ENCODE assay signal across 20 cellular contexts in the genomic region with DNA sequence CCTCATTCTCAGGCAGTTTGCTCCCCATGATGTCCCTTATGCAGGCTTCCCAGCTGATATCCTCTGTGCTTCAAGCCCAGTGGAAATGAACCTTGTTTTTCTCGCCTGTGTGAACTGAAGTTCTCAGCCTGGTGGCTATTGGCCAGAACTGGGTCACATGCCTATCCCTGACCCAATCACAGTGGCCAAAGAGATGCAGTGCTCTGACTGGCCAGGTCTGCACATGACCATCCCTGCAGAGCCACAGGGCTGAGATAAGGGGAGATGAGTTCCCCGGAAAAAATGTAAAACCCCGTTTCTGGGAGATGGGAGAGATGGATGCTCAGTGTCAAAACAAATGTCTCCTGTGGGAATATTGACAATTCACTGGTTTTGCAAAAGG. TPM values are rescaled to one million over a fixed set of nuclear protein-coding genes. Genes with fewer than 3 reads are reported as not detected.
DNase-seq lines count a peak whose midpoint lies in the region; ATAC-seq, FAIRE-seq and TF ChIP-seq lines count a peak whose summit lies in the region.
"Had no signal": no experiment of that assay in that cellular context is flagged by ENCODE, and none has a peak within 500 bp of the region (broad histone marks: within the 10 kb centered on the region; RNA-seq: fewer than 3 reads in every experiment).

No MANE protein-coding gene starts in this region.

- H3K27ac ChIP-seq in A549 = no peak overlapping the region
- H3K27ac ChIP-seq: HL-60, WERI-Rb-1 had no signal

- no peak for TF ChIP-seq POLR2A in A549 (IDR thresholded peaks at IDR 0.05; ENCODE audit: low read length)

- no peak for FAIRE-seq in A549 (lab: Jason Lieb, UNC)
- FAIRE-seq: GM12878 had no signal

- no peak overlapping the region for H3K27ac Mint-ChIP-seq in activated CD4-positive, alpha-beta T cell treated with anti-CD3 and anti-CD28 coated beads for 36 hours

- TF ChIP-seq EP300 in A549 (IDR thresholded peaks at IDR 0.05) = no peak

- H3K4me3 Mint-ChIP-seq in activated CD4-positive, alpha-beta T cell treated with anti-CD3 and anti-CD28 coated beads for 36 hours = no peak overlapping the region

- no peak for TF ChIP-seq RAD21 in A549 (conservative IDR thresholded peaks at IDR 0.05 in 1 of 2, IDR thresholded peaks at IDR 0.05 in 1 of 2)

- 35% methylated on average over 3 of the region's 3 CpGs for WGBS in A549 (ENCODE audit: missing lambda C conversion rate)

- intact Hi-C loops in left cardiac atrium (cut with DNase I) = no loop called here
- intact Hi-C loops in activated CD4-positive, alpha-beta T cell treated with anti-CD3 and anti-CD28 coated beads for 36 hours (cut with DNase I, micrococcal nuclease) = no loop called here

- in situ Hi-C loops in SK-MEL-5 (cut with HindIII; ENCODE audit: low pct_unique_long_range_greater_than_20kb, low sequenced_read_pairs) = no loop called here

- POLR2A ChIA-PET in A549 (lab: Yijun Ruan, JAX) = no interaction called here
- POLR2A ChIA-PET in activated CD4-positive, alpha-beta T cell treated with anti-CD3 and anti-CD28 coated beads for 36 hours (lab: Charles Lee) = no interaction called here

- no peaks in the 10 kb centered on the region for H3K27me3 Mint-ChIP-seq in activated CD4-positive, alpha-beta T cell treated with anti-CD3 and anti-CD28 coated beads for 36 hours

- no peaks in the 10 kb centered on the region; the same call in 2 of the 3 replicates for H3K9me3 ChIP-seq in A549
- H3K9me3 ChIP-seq: ascending aorta had no signal

- ATAC-seq in A549 (0 out of 6 replicates have a peak, but pooled peaks of 1 of the 2 experiments have one; percentile 40), left cardiac atrium (peak; percentile 48 to 58), GM21515 (IDR thresholded peaks at IDR 0.05; ENCODE audit: unreplicated experiment) (no peak), HG02678 (IDR thresholded peaks at IDR 0.05; ENCODE audit: unreplicated experiment) (no peak)
- no peak for ATAC-seq in activated CD4-positive, alpha-beta T cell treated with anti-CD3 and anti-CD28 coated beads for 36 hours
- ATAC-seq: GM12878 had no signal

- peak in 1 of 2 experiments; percentile 14 for DNase-seq in A549 (ENCODE audit: low read depth in 1 of 2, low spot score in 1 of 2)
- peak; percentile 13 for DNase-seq in SK-MEL-5 (ENCODE audit: low read depth, low spot score)
- DNase-seq in left cardiac atrium = peak; percentile 40
- DNase-seq in putamen (ENCODE audit: low spot score) = peak; percentile 4
- DNase-seq in activated CD4-positive, alpha-beta T cell treated with anti-CD3 and anti-CD28 coated beads for 36 hours = no peak
- DNase-seq in NCI-H2029 (lab: John Stamatoyannopoulos, UW) = no peak
- DNase-seq: activated CD8-positive, alpha-beta memory T cell treated with anti-CD3 and anti-CD28 coated beads for 24 hours; activated effector memory CD4-positive, alpha-beta T cell treated with Interleukin-2 at 50 U/mL for 16 hours; Kasumi-1; mesenchymal stem cell; NCI-H1694; SW 1271; WERI-Rb-1 had no signal

- H3K4me1 Mint-ChIP-seq in activated CD4-positive, alpha-beta T cell treated with anti-CD3 and anti-CD28 coated beads for 36 hours = no peaks in the 10 kb centered on the region

- no peaks in the 10 kb centered on the region for H3K9me3 Mint-ChIP-seq in activated CD4-positive, alpha-beta T cell treated with anti-CD3 and anti-CD28 coated beads for 36 hours (ENCODE audit: low read depth)

- no peak for TF ChIP-seq CTCF in A549 (IDR thresholded peaks at IDR 0.05)

- CTCF ChIA-PET in A549 (lab: Yijun Ruan, JAX) = no interaction called here
- CTCF ChIA-PET in activated CD4-positive, alpha-beta T cell treated with anti-CD3 and anti-CD28 coated beads for 36 hours (lab: Charles Lee) = no interaction called here

- H3K4me3 ChIP-seq in A549 = no peak overlapping the region
- H3K4me3 ChIP-seq: GM12878 had no signal

- H3K4me2 ChIP-seq in A549 = no peak overlapping the region

- no peaks in the 10 kb centered on the region for H3K4me1 ChIP-seq in A549
- H3K4me1 ChIP-seq: ascending aorta had no signal

- H3K36me3 Mint-ChIP-seq in activated CD4-positive, alpha-beta T cell treated with anti-CD3 and anti-CD28 coated beads for 36 hours (ENCODE audit: low read depth) = no peaks in the 10 kb centered on the region

TF ChIP-seq in A549, 52 proteins besides CTCF, POLR2A, EP300 and RAD21:
- TF ChIP-seq POLR2AphosphoS2 (conservative IDR thresholded peaks at IDR 0.05; ENCODE audit: low read length) (no peak), JUN (IDR thresholded peaks at IDR 0.05) (no peak), CBX8 (IDR thresholded peaks at IDR 0.05) (no peak), PHF8 (IDR thresholded peaks at IDR 0.05; ENCODE audit: borderline replicate concordance, low read depth) (no peak), HOXB5 (CRISPR knock-in tag; IDR thresholded peaks at IDR 0.05) (no peak), JUNB (IDR thresholded peaks at IDR 0.05) (no peak)
- TF ChIP-seq, protein P1, sequence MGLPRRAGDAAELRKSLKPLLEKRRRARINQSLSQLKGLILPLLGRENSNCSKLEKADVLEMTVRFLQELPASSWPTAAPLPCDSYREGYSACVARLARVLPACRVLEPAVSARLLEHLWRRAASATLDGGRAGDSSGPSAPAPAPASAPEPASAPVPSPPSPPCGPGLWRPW (IDR thresholded peaks at IDR 0.05) = no peak
- TF ChIP-seq, protein P2, sequence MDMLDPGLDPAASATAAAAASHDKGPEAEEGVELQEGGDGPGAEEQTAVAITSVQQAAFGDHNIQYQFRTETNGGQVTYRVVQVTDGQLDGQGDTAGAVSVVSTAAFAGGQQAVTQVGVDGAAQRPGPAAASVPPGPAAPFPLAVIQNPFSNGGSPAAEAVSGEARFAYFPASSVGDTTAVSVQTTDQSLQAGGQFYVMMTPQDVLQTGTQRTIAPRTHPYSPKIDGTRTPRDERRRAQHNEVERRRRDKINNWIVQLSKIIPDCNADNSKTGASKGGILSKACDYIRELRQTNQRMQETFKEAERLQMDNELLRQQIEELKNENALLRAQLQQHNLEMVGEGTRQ (IDR thresholded peaks at IDR 0.05) = peak; percentile 60

RNA-seq across cellular contexts. Expression of gene FZD10, which starts 34.7 kb away (rescaled TPM):
- not detected in 2 replicates for polyA plus RNA-seq in A549 (2011; rRNA removed)
- not detected in 2 replicates for polyA plus RNA-seq in A549 (2012; cell fraction: cytosol; rRNA removed)
- 0.01 TPM in 1 of 2 replicates, not detected in the other for polyA plus RNA-seq in A549 (2012; cell fraction: nucleus; rRNA removed)
- polyA plus RNA-seq in A549 (2017; fragmentation: RNase III; extraction: RNeasy Plus Mini Kit Qiagen cat#74134 plus additional on column Dnase treatment) = not detected in 3 replicates
- not detected in 2 replicates for polyA minus RNA-seq in A549 (2011; rRNA and poly(A)+ RNA removed)
- total RNA-seq in SK-MEL-5 (2014; rRNA removed; shearing (Covaris generic)) = not detected in 2 replicates
- not detected in 2 replicates for polyA plus RNA-seq in SK-MEL-5 (2015; cell fraction: cytosol; rRNA removed)
- polyA plus RNA-seq in SK-MEL-5 (2015; cell fraction: nucleus; rRNA removed) = not detected in 2 replicates
- total RNA-seq in left cardiac atrium = under 1 TPM; 0.12 to 0.31 TPM
- not detected for total RNA-seq in activated CD4-positive, alpha-beta T cell treated with anti-CD3 and anti-CD28 coated beads for 36 hours
- total RNA-seq: GM12878, NCI-H460 had no signal
- polyA plus RNA-seq: AG04450, GM12878 had no signal

Comparison
In these comparisons a context has a peak if more than half of its experiments do, and no peak if none do; other contexts are left out.
1. ATAC-seq: peak in left cardiac atrium (2 of 2); none in GM21515 (single experiment), activated CD4-positive, alpha-beta T cell treated with anti-CD3 and anti-CD28 coated beads for 36 hours (single experiment) and HG02678 (single experiment).
2. DNase-seq: peak in SK-MEL-5 (single experiment), left cardiac atrium (single experiment) and putamen (single experiment); none in activated CD4-positive, alpha-beta T cell treated with anti-CD3 and anti-CD28 coated beads for 36 hours (single experiment) and NCI-H2029 (single experiment).